1 cellular context compared by ENCODE assay signal in genomic region chr16:57600952-57601580, GRCh38.
TF ChIP-seq lines count a peak whose summit lies in the region.

No MANE protein-coding gene starts in this region.

TF ChIP-seq in IMR-90, 13 proteins besides CTCF, POLR2A, EP300 and RAD21:
- TF ChIP-seq MAZ (IDR thresholded peaks at IDR 0.05; ENCODE audit: borderline replicate concordance, low read depth, low read length) (no peak), CEBPB (IDR thresholded peaks at IDR 0.05; ENCODE audit: low read depth, low read length) (no peak)
